ENCODE assay signal across 28 cellular contexts in the genomic region with DNA sequence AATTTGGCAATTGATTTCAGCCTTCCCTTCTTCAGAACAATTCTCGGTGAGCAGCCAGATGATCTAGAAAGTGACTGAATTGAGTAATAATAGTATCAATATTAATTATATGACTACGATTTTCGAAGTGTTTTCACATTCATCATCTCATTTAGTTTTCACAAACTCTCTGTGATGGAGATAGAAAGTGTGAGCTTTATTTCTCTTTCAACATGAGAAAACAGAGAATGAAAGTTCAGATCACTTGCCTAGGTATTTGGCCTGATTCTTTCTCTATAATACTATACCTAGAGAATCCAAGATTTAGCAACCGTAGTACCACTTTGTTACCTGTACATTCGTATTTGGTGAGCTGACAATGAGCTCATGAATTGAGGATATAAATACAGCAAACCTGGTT.
"Had no signal": no experiment of that assay in that cellular context is flagged by ENCODE, and none has a peak within 500 bp of the region (broad histone marks: within the 10 kb centered on the region; RNA-seq: fewer than 3 reads in every experiment).

No MANE protein-coding gene starts in this region.

- H3K27ac ChIP-seq: brain microvascular endothelial cell, dorsolateral prefrontal cortex, heart left ventricle, WERI-Rb-1 had no signal

- H3K4me3 Mint-ChIP-seq: activated B cell treated with CpG ODN at 0.5 μM for 24 hours; activated CD4-positive, alpha-beta memory T cell treated with anti-CD3 and anti-CD28 coated beads, Interleukin-2, amount 10 ng/mL, durations not matched to agents 7 days and 5 days; activated CD4-positive, alpha-beta T cell treated with anti-CD3 and anti-CD28 coated beads, Interleukin-2, amount 10 ng/mL, durations not matched to agents 24 days and 14 days; activated naive CD8-positive, alpha-beta T cell; activated T-helper 1 cell treated with anti-CD3 and anti-CD28 coated beads, Interleukin-12 subunit alpha, Interleukin-12 subunit beta, Interleukin-2, Interleukin-4 antibody, amounts not matched to agents 30 ng/mL and 10 ng/mL and 1 ng/mL, durations not matched to agents 14 hours and 24 hours and 36 hours; central memory CD8-positive, alpha-beta T cell; dendritic cell treated with granulocyte-macrophage colony-stimulating factor and Interleukin-4, amounts not matched to agents 40 ng/mL and 50 ng/mL, for 4 days; endodermal cell; T-helper 17 cell; T-helper 2 cell treated with Interferon-gamma antibody and Interleukin-4, amounts not matched to agents 5 μg/mL and 100 μg/mL, for 36 hours had no signal

- H3K9me3 Mint-ChIP-seq: activated B cell treated with CpG ODN at 0.5 μM for 24 hours; activated CD4-positive, alpha-beta memory T cell treated with anti-CD3 and anti-CD28 coated beads, Interleukin-2, amount 10 ng/mL, durations not matched to agents 7 days and 5 days; activated CD4-positive, alpha-beta T cell treated with anti-CD3 and anti-CD28 coated beads, Interleukin-2, amount 10 ng/mL, durations not matched to agents 24 days and 14 days; activated T-helper 1 cell treated with anti-CD3 and anti-CD28 coated beads, Interleukin-12 subunit alpha, Interleukin-12 subunit beta, Interleukin-2, Interleukin-4 antibody, amounts not matched to agents 30 ng/mL and 10 ng/mL and 1 ng/mL, durations not matched to agents 14 hours and 24 hours and 36 hours; central memory CD8-positive, alpha-beta T cell; dendritic cell treated with granulocyte-macrophage colony-stimulating factor and Interleukin-4, amounts not matched to agents 40 ng/mL and 50 ng/mL, for 4 days; endodermal cell; T-helper 2 cell treated with Interferon-gamma antibody and Interleukin-4, amounts not matched to agents 5 μg/mL and 100 μg/mL, for 36 hours had no signal

- H3K4me1 ChIP-seq: heart left ventricle had no signal

- H3K4me3 ChIP-seq: coronary artery, dorsolateral prefrontal cortex, heart left ventricle had no signal

- H3K36me3 Mint-ChIP-seq: activated naive CD8-positive, alpha-beta T cell had no signal

- H3K27me3 ChIP-seq: brain microvascular endothelial cell, heart left ventricle had no signal

- H3K27me3 Mint-ChIP-seq: activated B cell treated with CpG ODN at 0.5 μM for 24 hours; activated CD4-positive, alpha-beta memory T cell treated with anti-CD3 and anti-CD28 coated beads, Interleukin-2, amount 10 ng/mL, durations not matched to agents 7 days and 5 days; central memory CD8-positive, alpha-beta T cell; dendritic cell treated with granulocyte-macrophage colony-stimulating factor and Interleukin-4, amounts not matched to agents 40 ng/mL and 50 ng/mL, for 4 days; T-helper 17 cell had no signal

- H3K9me3 ChIP-seq: heart left ventricle had no signal

- ATAC-seq: activated CD4-positive, CD25-positive, alpha-beta regulatory T cell treated with anti-CD3 and anti-CD28 coated beads, Interleukin-2, amount 50 U/mL, for 24 hours; esophagus mucosa; heart left ventricle; T-helper 17 cell had no signal

- H3K4me1 Mint-ChIP-seq: activated B cell treated with CpG ODN at 0.5 μM for 24 hours; activated CD4-positive, alpha-beta memory T cell treated with anti-CD3 and anti-CD28 coated beads, Interleukin-2, amount 10 ng/mL, durations not matched to agents 7 days and 5 days; activated CD4-positive, alpha-beta T cell treated with anti-CD3 and anti-CD28 coated beads, Interleukin-2, amount 10 ng/mL, durations not matched to agents 24 days and 14 days; central memory CD8-positive, alpha-beta T cell; endodermal cell; T-helper 17 cell had no signal

- DNase-seq: activated B cell treated with CpG ODN at 0.5 μM for 24 hours; activated CD4-positive, alpha-beta memory T cell treated with anti-CD3 and anti-CD28 coated beads, Interleukin-2, amount 10 ng/mL, durations not matched to agents 7 days and 5 days; activated CD4-positive, alpha-beta T cell treated with anti-CD3 and anti-CD28 coated beads, Interleukin-2, amount 10 ng/mL, durations not matched to agents 24 days and 14 days; activated CD4-positive, alpha-beta T cell treated with anti-CD3 and anti-CD28 coated beads, Interleukin-2, amount 50 U/mL, for 4 hours; activated CD8-positive, alpha-beta memory T cell treated with anti-CD3 and anti-CD28 coated beads, Interleukin-2, amount 50 U/mL, for 48 hours; activated gamma-delta T cell treated with Interleukin-2 at 50 U/mL for 16 hours; activated naive CD4-positive, alpha-beta T cell treated with anti-CD3 and anti-CD28 coated beads, Interleukin-2, amount 50 U/mL, for 16 hours; activated naive CD4-positive, alpha-beta T cell treated with Interleukin-2 at 50 U/mL for 16 hours; activated T-cell treated with anti-CD3 and anti-CD28 coated beads, Interleukin-2, amount 50 U/mL, for 48 hours; amniotic stem cell; anterior cingulate cortex; brain microvascular endothelial cell; dorsolateral prefrontal cortex; effector memory CD4-positive, alpha-beta T cell; endodermal cell; heart left ventricle; T-helper 1 cell; T-helper 17 cell; T1000; WERI-Rb-1 had no signal

- H3K27ac Mint-ChIP-seq: activated B cell treated with CpG ODN at 0.5 μM for 24 hours; activated CD4-positive, alpha-beta memory T cell treated with anti-CD3 and anti-CD28 coated beads, Interleukin-2, amount 10 ng/mL, durations not matched to agents 7 days and 5 days; activated CD4-positive, alpha-beta T cell treated with anti-CD3 and anti-CD28 coated beads, Interleukin-2, amount 10 ng/mL, durations not matched to agents 24 days and 14 days; activated naive CD8-positive, alpha-beta T cell; activated T-helper 1 cell treated with anti-CD3 and anti-CD28 coated beads, Interleukin-12 subunit alpha, Interleukin-12 subunit beta, Interleukin-2, Interleukin-4 antibody, amounts not matched to agents 30 ng/mL and 10 ng/mL and 1 ng/mL, durations not matched to agents 14 hours and 24 hours and 36 hours; dendritic cell treated with granulocyte-macrophage colony-stimulating factor and Interleukin-4, amounts not matched to agents 40 ng/mL and 50 ng/mL, for 4 days; endodermal cell; T-helper 17 cell; T-helper 2 cell treated with Interferon-gamma antibody and Interleukin-4, amounts not matched to agents 5 μg/mL and 100 μg/mL, for 36 hours had no signal

- H3K36me3 ChIP-seq: brain microvascular endothelial cell, heart left ventricle, WERI-Rb-1 had no signal
